ENCODE assay signal across 8 cellular contexts in genomic region chr13:71866173-71867091, GRCh38. TPM values are rescaled to one million over a fixed set of nuclear protein-coding genes. Genes with fewer than 3 reads are reported as not detected.
DNase-seq lines count a peak whose midpoint lies in the region; ATAC-seq and TF ChIP-seq lines count a peak whose summit lies in the region.

No MANE protein-coding gene starts in this region.

- H3K27ac Mint-ChIP-seq in activated CD8-positive, alpha-beta T cell treated with anti-CD3 and anti-CD28 coated beads for 36 hours: no peak overlapping the region
- peak overlapping the region; percentile 71 for H3K27ac Mint-ChIP-seq in neural crest cell (ENCODE audit: unreplicated experiment)

- peak overlapping the region; percentile 58 for H3K4me3 Mint-ChIP-seq in activated CD8-positive, alpha-beta T cell treated with anti-CD3 and anti-CD28 coated beads for 36 hours
- peak overlapping the region; percentile 94 for H3K4me3 Mint-ChIP-seq in neural crest cell

- H3K4me1 Mint-ChIP-seq in activated CD8-positive, alpha-beta T cell treated with anti-CD3 and anti-CD28 coated beads for 36 hours (ENCODE audit: low read depth): peaks cover 20% of the 10 kb centered on the region
- peaks cover 48% of the 10 kb centered on the region for H3K4me1 Mint-ChIP-seq in neural crest cell

- TF ChIP-seq CTCF in GM12864 (IDR thresholded peaks at IDR 0.05; ENCODE audit: low read depth, low read length, missing control alignments): no peak
- no peak for TF ChIP-seq CTCF in activated CD8-positive, alpha-beta T cell treated with anti-CD3 and anti-CD28 coated beads for 36 hours (IDR thresholded peaks at IDR 0.05)
- TF ChIP-seq CTCF in fibroblast of the aortic adventitia (IDR thresholded peaks at IDR 0.05; ENCODE audit: insufficient read depth, low read length): no peak
- no peak for TF ChIP-seq CTCF in neural crest cell (conservative IDR thresholded peaks at IDR 0.05)

- H3K9me3 Mint-ChIP-seq in activated CD8-positive, alpha-beta T cell treated with anti-CD3 and anti-CD28 coated beads for 36 hours: no peaks in the 10 kb centered on the region
- no peaks in the 10 kb centered on the region for H3K9me3 Mint-ChIP-seq in neural crest cell

- peaks cover 2% of the 10 kb centered on the region for H3K36me3 Mint-ChIP-seq in activated CD8-positive, alpha-beta T cell treated with anti-CD3 and anti-CD28 coated beads for 36 hours (ENCODE audit: low read depth)
- no peaks in the 10 kb centered on the region for H3K36me3 Mint-ChIP-seq in neural crest cell (ENCODE audit: low read depth)

- POLR2A ChIA-PET in activated CD8-positive, alpha-beta T cell treated with anti-CD3 and anti-CD28 coated beads for 36 hours (lab: Charles Lee): interaction anchor here (0.7 kb wide), 1 partner anchor 39 kb away, joined by 4 read pairs; no protein-coding TSS in a partner anchor

- intact Hi-C loops in activated CD8-positive, alpha-beta T cell treated with anti-CD3 and anti-CD28 coated beads for 36 hours (cut with micrococcal nuclease): no loop called here

- ATAC-seq in HG03159 (IDR thresholded peaks at IDR 0.05; ENCODE audit: unreplicated experiment): peak; percentile 55
- ATAC-seq in activated CD8-positive, alpha-beta T cell treated with anti-CD3 and anti-CD28 coated beads for 36 hours: peak; percentile 43

- no peak for DNase-seq in GM12864 (ENCODE audit: low read depth)
- DNase-seq in activated CD8-positive, alpha-beta T cell treated with anti-CD3 and anti-CD28 coated beads for 36 hours: peak; percentile 12
- no peak for DNase-seq in fibroblast of the aortic adventitia (ENCODE audit: low read depth)
- peak; percentile 23 for DNase-seq in neural crest cell (ENCODE audit: low read depth, low spot score)
- DNase-seq in NCI-H446 treated with DMSO at 0.1 percent for 48 hours (lab: John Stamatoyannopoulos, UW): no peak
- DNase-seq in NCI-H510A (lab: John Stamatoyannopoulos, UW): no peak
- DNase-seq in ACHN: no peak

- H3K27me3 Mint-ChIP-seq in activated CD8-positive, alpha-beta T cell treated with anti-CD3 and anti-CD28 coated beads for 36 hours: peaks cover 47% of the 10 kb centered on the region
- peaks cover 65% of the 10 kb centered on the region for H3K27me3 Mint-ChIP-seq in neural crest cell (ENCODE audit: low read depth)

- H3K4me3 ChIP-seq in GM12864 (ENCODE audit: low read depth, low read length) (peak overlapping the region; percentile 37; the same call in 1 of the 2 replicates), fibroblast of the aortic adventitia (ENCODE audit: low read depth, low read length) (peak overlapping the region; percentile 53)

- CTCF ChIA-PET in activated CD8-positive, alpha-beta T cell treated with anti-CD3 and anti-CD28 coated beads for 36 hours (lab: Charles Lee): interaction anchor here (2.0 kb wide), 1 partner anchor 12 kb away, joined by 10 read pairs; no protein-coding TSS in a partner anchor

- in situ Hi-C loops in ACHN (cut with HindIII; ENCODE audit: low pct_ligation_motif_present, low pct_unique_long_range_greater_than_20kb, low sequenced_read_pairs): no loop called here

RNA-seq across cellular contexts. Expression of gene DACH1, which starts 0.6 kb away (rescaled TPM):
- not detected for total RNA-seq in activated CD8-positive, alpha-beta T cell treated with anti-CD3 and anti-CD28 coated beads for 36 hours
- 0.08 and 0.09 TPM in 2 replicates for total RNA-seq in fibroblast of the aortic adventitia (ENCODE audit: low replicate concordance)
- total RNA-seq in neural crest cell: 23.7 and 24.6 TPM in 2 replicates

Comparison
In these comparisons a context has a peak if more than half of its experiments do, and no peak if none do; other contexts are left out.
1. DNase-seq: peak in activated CD8-positive, alpha-beta T cell treated with anti-CD3 and anti-CD28 coated beads for 36 hours (single experiment) and neural crest cell (single experiment); none in GM12864 (single experiment), fibroblast of the aortic adventitia (single experiment), NCI-H446 treated with DMSO at 0.1 percent for 48 hours (single experiment), NCI-H510A (single experiment) and ACHN (single experiment).
2. RNA of gene DACH1, which starts 0.6 kb away (total RNA-seq): 23.7 to 24.6 TPM in neural crest cell; 0.08 to 0.09 TPM in fibroblast of the aortic adventitia and not detected in activated CD8-positive, alpha-beta T cell treated with anti-CD3 and anti-CD28 coated beads for 36 hours; every median in the first group is over 10 times any median in the second.